ENCODE assay signal across 8 cellular contexts in the genomic region with DNA sequence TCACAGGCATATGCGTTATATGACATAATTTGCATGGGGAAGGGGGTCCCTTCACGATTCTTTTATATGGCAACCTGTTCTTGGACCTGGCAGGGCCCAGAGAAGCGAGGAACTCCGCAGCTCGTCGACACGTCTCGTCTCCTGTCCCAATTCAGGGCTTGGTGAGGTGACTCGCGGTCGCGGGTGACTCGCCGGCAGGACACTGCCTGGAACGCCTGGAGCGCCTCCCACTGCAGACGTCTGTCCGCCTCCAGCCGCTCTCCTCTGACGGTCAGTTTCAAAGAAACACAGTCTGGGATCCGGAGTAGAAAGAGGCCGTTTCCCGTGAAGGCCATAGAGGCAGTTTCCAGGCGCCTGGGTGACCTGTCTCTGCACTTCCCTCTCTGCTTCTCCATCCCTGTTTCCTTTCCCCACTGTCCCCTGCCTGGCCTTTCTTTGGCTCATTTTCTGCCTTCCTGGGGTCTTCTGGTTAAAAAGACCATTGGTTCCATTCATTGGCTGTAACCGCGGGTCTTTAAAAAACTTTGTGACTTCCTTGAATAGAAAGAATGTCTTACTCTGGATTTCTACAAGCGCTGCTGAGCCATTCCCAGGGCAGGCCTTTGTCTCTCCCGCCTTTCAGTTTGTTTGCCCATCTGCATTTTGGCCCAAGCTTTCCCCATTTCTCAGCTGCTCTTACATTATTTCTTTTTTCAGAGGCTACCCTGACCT. TPM values are rescaled to one million over a fixed set of nuclear protein-coding genes. Genes with fewer than 3 reads are reported as not detected.
DNase-seq lines count a peak whose midpoint lies in the region.

No MANE protein-coding gene starts in this region.

- H3K4me3 ChIP-seq in H7 (ENCODE audit: insufficient read depth, low read depth, low read length) (peak overlapping the region; percentile 79), iPS-15b (ENCODE audit: low read depth, low read length) (peak overlapping the region; percentile 89), skeletal muscle satellite cell (ENCODE audit: low read length) (peak overlapping the region; percentile 94)

- no peaks in the 10 kb centered on the region for H3K9me3 Mint-ChIP-seq in activated naive CD8-positive, alpha-beta T cell (ENCODE audit: low read depth)

- H3K9ac ChIP-seq in iPS-15b (ENCODE audit: low read depth, low read length) (peak overlapping the region; percentile 79), skeletal muscle satellite cell (ENCODE audit: low read depth, low read length) (peak overlapping the region; percentile 91)

- no peaks in the 10 kb centered on the region for H3K27me3 Mint-ChIP-seq in activated naive CD8-positive, alpha-beta T cell

- peaks cover 17% of the 10 kb centered on the region for H3K36me3 ChIP-seq in H7 (replicated peaks; ENCODE audit: control insufficient read depth, insufficient read depth, low read length)
- H3K36me3 ChIP-seq in iPS-15b (ENCODE audit: control insufficient read depth, insufficient read depth, low read length), result peaks cover 37% of the 10 kb centered on the region
- H3K36me3 ChIP-seq in skeletal muscle satellite cell (ENCODE audit: insufficient read depth, low read length), result peaks cover 28% of the 10 kb centered on the region

- peaks cover 5% of the 10 kb centered on the region for H3K36me3 Mint-ChIP-seq in activated naive CD8-positive, alpha-beta T cell

- peaks cover 72% of the 10 kb centered on the region for H3K4me1 Mint-ChIP-seq in activated naive CD8-positive, alpha-beta T cell (ENCODE audit: low read depth)

- DNase-seq in H7 (peak; percentile 52), SW480 (ENCODE audit: low spot score) (no peak), NCI-H187 (lab: John Stamatoyannopoulos, UW) (no peak)
- DNase-seq in stimulated activated CD4-positive, alpha-beta T cell treated with anti-CD3 and anti-CD28 coated beads, Interleukin-4, amount 100 ng/mL, for 1 hour, result no peak
- DNase-seq in stimulated activated CD8-positive, alpha-beta memory T cell treated with anti-CD3 and anti-CD28 coated beads, Interleukin-4, amount 100 ng/mL, for 48 hours, result no peak

- H3K27ac Mint-ChIP-seq in activated naive CD8-positive, alpha-beta T cell, result peak overlapping the region; percentile 80

- peaks cover 18% of the 10 kb centered on the region for H3K4me1 ChIP-seq in iPS-15b (ENCODE audit: control insufficient read depth, insufficient read depth, low read length)
- peaks cover 64% of the 10 kb centered on the region for H3K4me1 ChIP-seq in skeletal muscle satellite cell (ENCODE audit: control insufficient read depth, insufficient read depth, low read length)

- H3K27me3 ChIP-seq in H7 (ENCODE audit: control insufficient read depth, insufficient read depth, low read length) (no peaks in the 10 kb centered on the region), iPS-15b (ENCODE audit: control insufficient read depth, insufficient read depth, low read length) (no peaks in the 10 kb centered on the region), skeletal muscle satellite cell (ENCODE audit: control insufficient read depth, insufficient read depth, low read length) (no peaks in the 10 kb centered on the region)

- H3K9me3 ChIP-seq in iPS-15b (ENCODE audit: control insufficient read depth, insufficient read depth, low read length) (no peaks in the 10 kb centered on the region), skeletal muscle satellite cell (replicated peaks; ENCODE audit: low read length) (no peaks in the 10 kb centered on the region)

- peak overlapping the region; percentile 99 for H3K4me2 ChIP-seq in skeletal muscle satellite cell (ENCODE audit: low read length)

- peak overlapping the region; percentile 86 for H3K4me3 Mint-ChIP-seq in activated naive CD8-positive, alpha-beta T cell

RNA-seq across cellular contexts. Expression of a gene that starts 1.2 kb away (rescaled TPM):
- 32.7 and 46.1 TPM in 2 replicates for total RNA-seq in H7 (2014; rRNA removed; shearing (Covaris generic))
- total RNA-seq in skeletal muscle satellite cell (2012; rRNA removed), result 30.4 and 31.7 TPM in 2 replicates

RNA-seq across cellular contexts. Expression of a gene that starts 54.9 kb away (rescaled TPM):
- 0.35 and 0.85 TPM in 2 replicates for total RNA-seq in H7 (2014; rRNA removed; shearing (Covaris generic))
- total RNA-seq in skeletal muscle satellite cell (2012; rRNA removed), result not detected in 2 replicates
